In genomic region chr7:113622796-113623195, GRCh38 we compare ENCODE assay signal across 24 cellular contexts.
"Had no signal": no experiment of that assay in that cellular context is flagged by ENCODE, and none has a peak within 500 bp of the region (broad histone marks: within the 10 kb centered on the region; RNA-seq: fewer than 3 reads in every experiment).

No MANE protein-coding gene starts in this region.

- H3K4me3 ChIP-seq: dorsolateral prefrontal cortex, gastroesophageal sphincter, lung, mucosa of descending colon, right atrium auricular region, spleen, suprapubic skin, tibial artery, upper lobe of right lung had no signal

- H3K27me3 ChIP-seq: dorsolateral prefrontal cortex, gastroesophageal sphincter, right atrium auricular region, spleen, suprapubic skin, tibial artery, upper lobe of right lung had no signal

- H3K4me1 ChIP-seq: gastroesophageal sphincter, right atrium auricular region, spleen, suprapubic skin, tibial artery, upper lobe of right lung had no signal

- H3K9me3 ChIP-seq: right atrium auricular region, tibial artery had no signal

- FAIRE-seq: colon, kidney had no signal

- DNase-seq: activated CD4-positive, alpha-beta T cell treated with anti-CD3 and anti-CD28 coated beads for 36 hours; activated CD4-positive, CD25-positive, alpha-beta regulatory T cell; activated CD8-positive, alpha-beta memory T cell treated with anti-CD3 and anti-CD28 coated beads, Interleukin-2, amount 10 ng/mL, durations not matched to agents 7 days and 5 days; activated CD8-positive, alpha-beta T cell treated with anti-CD3 and anti-CD28 coated beads, Interleukin-2, amount 10 ng/mL, durations not matched to agents 7 days and 5 days; activated T-cell treated with anti-CD3 and anti-CD28 coated beads, Interleukin-2, amount 50 U/mL, for 48 hours; dorsolateral prefrontal cortex; effector memory CD4-positive, alpha-beta T cell; erythroblast; hippocampal formation; kidney; mucosa of descending colon; spleen; stimulated activated naive CD4-positive, alpha-beta T cell; T-helper 2 cell; tibial artery; upper lobe of right lung had no signal

- ATAC-seq: activated CD4-positive, alpha-beta T cell treated with anti-CD3 and anti-CD28 coated beads for 36 hours; activated CD8-positive, alpha-beta memory T cell treated with anti-CD3 and anti-CD28 coated beads, Interleukin-2, amount 10 ng/mL, durations not matched to agents 7 days and 5 days; activated CD8-positive, alpha-beta T cell treated with anti-CD3 and anti-CD28 coated beads, Interleukin-2, amount 10 ng/mL, durations not matched to agents 7 days and 5 days; activated naive CD4-positive, alpha-beta T cell treated with anti-CD3 and anti-CD28 coated beads, Interleukin-2, amount 50 U/mL, for 72 hours; gastroesophageal sphincter; left lobe of liver; mucosa of descending colon; natural killer cell treated with Interleukin-12 subunit alpha and Interleukin-12 subunit beta and Interleukin-15 and Interleukin-18, amount 100 ng/mL, for 72 hours; upper lobe of right lung had no signal

- H3K27ac ChIP-seq: dorsolateral prefrontal cortex, gastroesophageal sphincter, right atrium auricular region, spleen, suprapubic skin, tibial artery, upper lobe of right lung had no signal

- H3K36me3 ChIP-seq: gastroesophageal sphincter, right atrium auricular region, spleen, suprapubic skin, tibial artery, upper lobe of right lung had no signal
